In the genomic region with DNA sequence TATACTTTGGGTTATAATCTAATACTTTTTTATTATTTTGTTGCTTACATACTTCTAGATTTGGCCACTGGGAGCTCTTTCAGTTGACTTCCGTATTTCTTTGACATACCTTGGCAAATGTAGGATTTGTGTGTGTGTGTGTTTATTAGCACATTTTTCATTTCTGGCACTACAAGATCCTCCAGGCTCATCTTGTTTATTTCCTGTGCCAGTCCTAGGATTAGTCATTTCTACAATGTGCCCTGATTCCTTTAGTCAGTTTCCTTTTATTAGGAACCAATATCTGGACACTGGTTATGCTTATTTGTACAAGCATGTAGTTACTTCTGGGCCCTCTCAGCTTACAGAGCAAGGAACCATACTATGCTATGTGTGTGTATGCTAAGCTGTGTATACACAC, we compare ENCODE assay signal across 22 cellular contexts.
"Had no signal": no experiment of that assay in that cellular context is flagged by ENCODE, and none has a peak within 500 bp of the region (broad histone marks: within the 10 kb centered on the region; RNA-seq: fewer than 3 reads in every experiment).

No MANE protein-coding gene starts in this region.

- H3K27me3 ChIP-seq: ascending aorta, breast epithelium, gastroesophageal sphincter, heart left ventricle, neural progenitor cell, testis had no signal

- H3K9me3 Mint-ChIP-seq: activated T-cell treated with anti-CD3 and anti-CD28 coated beads, Interleukin-2, amount 50 U/mL, for 72 hours; naive thymus-derived CD4-positive, alpha-beta T cell; neural progenitor cell; stimulated activated memory B cell treated with anti-CD40 and anti-IgM and Interleukin-4, amounts not matched to agents 10 μg/mL and 1 μg/mL and 100 μg/mL, for 72 hours; type B pancreatic cell had no signal

- H3K4me3 ChIP-seq: ascending aorta, breast epithelium, gastroesophageal sphincter, heart left ventricle, neural progenitor cell, testis had no signal

- ATAC-seq: activated T-cell treated with anti-CD3 and anti-CD28 coated beads, Interleukin-2, amount 50 U/mL, for 72 hours; gastroesophageal sphincter; heart left ventricle; left ventricle myocardium superior; naive thymus-derived CD4-positive, alpha-beta T cell; right cardiac atrium; stimulated activated memory B cell treated with anti-CD40 and anti-IgM and Interleukin-4, amounts not matched to agents 10 μg/mL and 1 μg/mL and 100 μg/mL, for 72 hours; T-helper 17 cell had no signal

- H3K9me3 ChIP-seq: ascending aorta, breast epithelium, gastroesophageal sphincter, heart left ventricle, testis had no signal

- H3K4me3 Mint-ChIP-seq: activated T-cell treated with anti-CD3 and anti-CD28 coated beads, Interleukin-2, amount 50 U/mL, for 72 hours; naive thymus-derived CD4-positive, alpha-beta T cell; neural progenitor cell; stimulated activated memory B cell treated with anti-CD40 and anti-IgM and Interleukin-4, amounts not matched to agents 10 μg/mL and 1 μg/mL and 100 μg/mL, for 72 hours; T-helper 17 cell; type B pancreatic cell had no signal

- H3K9ac ChIP-seq: neural progenitor cell had no signal

- H3K4me2 ChIP-seq: neural progenitor cell had no signal

- H3K36me3 Mint-ChIP-seq: naive thymus-derived CD4-positive, alpha-beta T cell; neural progenitor cell; stimulated activated memory B cell treated with anti-CD40 and anti-IgM and Interleukin-4, amounts not matched to agents 10 μg/mL and 1 μg/mL and 100 μg/mL, for 72 hours; type B pancreatic cell had no signal

- H3K27ac Mint-ChIP-seq: activated T-cell treated with anti-CD3 and anti-CD28 coated beads, Interleukin-2, amount 50 U/mL, for 72 hours; naive thymus-derived CD4-positive, alpha-beta T cell; neural progenitor cell; progenitor cell of endocrine pancreas; stimulated activated memory B cell treated with anti-CD40 and anti-IgM and Interleukin-4, amounts not matched to agents 10 μg/mL and 1 μg/mL and 100 μg/mL, for 72 hours; T-helper 17 cell; type B pancreatic cell had no signal

- H3K36me3 ChIP-seq: ascending aorta, breast epithelium, gastroesophageal sphincter, heart left ventricle, neural progenitor cell had no signal

- DNase-seq: activated CD4-positive, CD25-positive, alpha-beta regulatory T cell treated with anti-CD3 and anti-CD28 coated beads, Interleukin-2, amount 50 U/mL, for 72 hours; activated effector memory CD4-positive, alpha-beta T cell treated with anti-CD3 and anti-CD28 coated beads, Interleukin-2, amount 50 U/mL, for 16 hours; activated naive CD4-positive, alpha-beta T cell treated with anti-CD3 and anti-CD28 coated beads, Interleukin-2, amount 50 U/mL, for 16 hours; activated T-cell treated with anti-CD3 and anti-CD28 coated beads, Interleukin-2, amount 50 U/mL, for 72 hours; effector CD8-positive, alpha-beta T cell; heart left ventricle; kidney glomerular epithelial cell; left ventricle myocardium superior; mesenchymal stem cell; naive thymus-derived CD4-positive, alpha-beta T cell; right cardiac atrium; small intestine; stimulated activated CD4-positive, alpha-beta T cell treated with anti-CD3 and anti-CD28 coated beads, Interleukin-4, amount 100 ng/mL, for 1 hour; T-helper 17 cell; testis had no signal

- H3K4me1 ChIP-seq: ascending aorta, breast epithelium, gastroesophageal sphincter, neural progenitor cell, testis had no signal
